ENCODE assay signal across 29 cellular contexts in genomic region chr5:76264681-76265080, GRCh38.
"Had no signal": no experiment of that assay in that cellular context is flagged by ENCODE, and none has a peak within 500 bp of the region (broad histone marks: within the 10 kb centered on the region; RNA-seq: fewer than 3 reads in every experiment).

No MANE protein-coding gene starts in this region.

- DNase-seq: colonic mucosa; cortex of kidney; dermis blood vessel endothelial cell; dorsolateral prefrontal cortex; effector CD4-positive, alpha-beta T cell; effector CD8-positive, alpha-beta T cell; effector memory CD4-positive, alpha-beta T cell; effector memory CD8-positive, alpha-beta T cell; endodermal cell; erythroblast; esophagus squamous epithelium; foreskin fibroblast; foreskin keratinocyte; foreskin melanocyte; gastrocnemius medialis; glutamatergic neuron; head of caudate nucleus; heart left ventricle; heart right ventricle had no signal

- H3K36me3 ChIP-seq: colonic mucosa, esophagus muscularis mucosa, esophagus squamous epithelium, gastrocnemius medialis, gastroesophageal sphincter, heart left ventricle, heart right ventricle had no signal

- H3K4me1 ChIP-seq: colonic mucosa, esophagus muscularis mucosa, esophagus squamous epithelium, gastrocnemius medialis, gastroesophageal sphincter, heart left ventricle had no signal

- H3K9me3 ChIP-seq: colonic mucosa, esophagus muscularis mucosa, esophagus squamous epithelium, gastrocnemius medialis, gastroesophageal sphincter, heart left ventricle had no signal

- FAIRE-seq: colon, endometrium, endothelial cell of umbilical vein, frontal cortex had no signal

- ATAC-seq: effector memory CD8-positive, alpha-beta T cell; esophagus mucosa; foreskin keratinocyte; gastrocnemius medialis; gastroesophageal sphincter; heart left ventricle; heart right ventricle had no signal

- H3K27ac ChIP-seq: colonic mucosa, coronary artery, dorsolateral prefrontal cortex, epithelial cell of prostate, esophagus muscularis mucosa, esophagus squamous epithelium, foreskin keratinocyte, gastrocnemius medialis, gastroesophageal sphincter, heart left ventricle, heart right ventricle had no signal

- H3K9me3 Mint-ChIP-seq: endodermal cell had no signal

- H3K27me3 ChIP-seq: colonic mucosa, gastrocnemius medialis had no signal

- H3K4me3 ChIP-seq: colonic mucosa, coronary artery, dorsolateral prefrontal cortex, esophagus muscularis mucosa, esophagus squamous epithelium, gastrocnemius medialis, gastroesophageal sphincter, heart left ventricle, heart right ventricle had no signal

- H3K27me3 Mint-ChIP-seq: dendritic cell treated with granulocyte-macrophage colony-stimulating factor and Interleukin-4, amounts not matched to agents 40 ng/mL and 50 ng/mL, for 4 days had no signal

- H3K4me3 Mint-ChIP-seq: dendritic cell treated with granulocyte-macrophage colony-stimulating factor and Interleukin-4, amounts not matched to agents 40 ng/mL and 50 ng/mL, for 4 days; effector memory CD8-positive, alpha-beta T cell; endodermal cell had no signal

- H3K27ac Mint-ChIP-seq: dendritic cell treated with granulocyte-macrophage colony-stimulating factor and Interleukin-4, amounts not matched to agents 40 ng/mL and 50 ng/mL, for 4 days; effector memory CD8-positive, alpha-beta T cell; endodermal cell had no signal
